Comparison of ENCODE assay signal across 8 cellular contexts in the genomic region with DNA sequence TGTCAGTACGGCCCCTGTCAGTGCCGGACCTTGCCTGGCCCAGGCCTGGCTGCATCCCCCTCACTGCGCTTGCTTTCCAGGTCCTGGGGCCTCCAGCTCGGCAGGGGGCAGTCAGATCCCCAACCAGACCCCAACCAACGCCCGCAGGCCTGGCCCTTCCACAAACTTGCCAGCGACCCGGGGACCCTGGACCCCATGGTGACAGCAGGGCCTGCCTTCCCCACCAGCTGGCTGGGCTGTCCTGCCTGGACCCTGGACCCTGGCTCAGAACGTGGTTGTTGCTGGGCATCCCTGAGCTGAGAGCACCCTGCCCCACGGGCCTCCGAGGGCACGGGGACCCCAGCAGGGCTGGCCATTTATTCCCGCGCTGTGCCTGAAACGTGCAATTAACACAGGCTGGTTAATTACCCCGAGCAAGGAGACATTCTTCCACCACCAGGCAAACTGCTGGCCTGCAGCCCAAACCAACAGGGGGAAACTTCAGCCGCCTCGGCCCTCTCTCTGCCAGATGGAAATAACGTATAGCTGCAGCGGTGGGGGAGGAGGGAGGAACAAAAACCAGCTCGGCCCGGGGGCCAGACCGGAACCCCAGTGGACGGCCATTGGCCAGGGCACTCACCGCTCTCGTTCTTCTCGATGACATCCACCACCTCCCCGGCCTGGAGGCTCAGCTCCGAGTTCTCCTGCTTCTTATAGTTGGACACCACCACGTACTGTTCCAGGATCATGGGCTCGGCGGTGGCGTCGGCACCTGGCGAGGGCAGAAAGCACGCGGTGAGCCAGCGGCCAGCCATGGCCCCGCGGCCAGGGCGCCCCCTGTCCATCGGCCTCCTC.
DNase-seq lines count a peak whose midpoint lies in the region; ATAC-seq, FAIRE-seq and TF ChIP-seq lines count a peak whose summit lies in the region.

No MANE protein-coding gene starts in this region.

- DNase-seq in H54 (ENCODE audit: insufficient read length, low spot score) (no peak), NCI-H446 treated with DMSO at 0.1 percent for 48 hours (lab: John Stamatoyannopoulos, UW) (peak; percentile 10), breast epithelium (ENCODE audit: low spot score in 2 of 2) (no peak), lower lobe of right lung (peak; percentile 59), tibial artery (peak in 1 of 2 donors; percentile 79), iPS-NIHi7 (ENCODE audit: extremely low spot score) (no peak), Caco-2 (no peak)

- H3K9me3 Mint-ChIP-seq in Caco-2 (ENCODE audit: unreplicated experiment), result no peaks in the 10 kb centered on the region

- ATAC-seq in lower lobe of right lung, result peak; percentile 15 to 43

- H3K27ac Mint-ChIP-seq in Caco-2 (ENCODE audit: unreplicated experiment), result no peak overlapping the region

- H3K27ac ChIP-seq in breast epithelium (peak overlapping the region; percentile 94 to 97), lower lobe of right lung (peak overlapping the region; percentile 83), tibial artery (peak overlapping the region; percentile 92 to 99)

- CTCF ChIA-PET in Caco-2 (lab: Charles Lee), result no interaction called here

- TF ChIP-seq POLR2A in H54 (IDR thresholded peaks at IDR 0.05; ENCODE audit: low read depth, low read length), result 0 out of 2 replicates have a peak, but pooled peaks have one; percentile 6
- TF ChIP-seq POLR2A in breast epithelium (IDR thresholded peaks at IDR 0.05), result no peak

- FAIRE-seq in H54 (lab: Jason Lieb, UNC), result no peak

- no peak for TF ChIP-seq CTCF in breast epithelium (IDR thresholded peaks at IDR 0.05)
- no peak for TF ChIP-seq CTCF in lower lobe of right lung (IDR thresholded peaks at IDR 0.05)
- TF ChIP-seq CTCF in tibial artery (IDR thresholded peaks at IDR 0.05), result no peak
- no peak for TF ChIP-seq CTCF in Caco-2 (IDR thresholded peaks at IDR 0.05; ENCODE audit: insufficient read depth in 1 of 2, low read depth in 1 of 2, low read length in 1 of 2, severe bottlenecking in 1 of 2, unreplicated experiment in 1 of 2)

- no peaks in the 10 kb centered on the region for H3K27me3 ChIP-seq in breast epithelium
- no peaks in the 10 kb centered on the region for H3K27me3 ChIP-seq in lower lobe of right lung (ENCODE audit: low read depth)
- no peaks in the 10 kb centered on the region for H3K27me3 ChIP-seq in tibial artery
- no peaks in the 10 kb centered on the region for H3K27me3 ChIP-seq in Caco-2 (replicated peaks; ENCODE audit: control insufficient read depth, insufficient read depth, low read length)

- H3K9me3 ChIP-seq in breast epithelium, result no peaks in the 10 kb centered on the region
- H3K9me3 ChIP-seq in lower lobe of right lung, result no peaks in the 10 kb centered on the region
- H3K9me3 ChIP-seq in tibial artery, result no peaks in the 10 kb centered on the region
- no peaks in the 10 kb centered on the region for H3K9me3 ChIP-seq in Caco-2

- POLR2A ChIA-PET in Caco-2 (lab: Charles Lee), result no interaction called here

- H3K36me3 ChIP-seq in breast epithelium, result no peaks in the 10 kb centered on the region
- peaks cover 19% of the 10 kb centered on the region for H3K36me3 ChIP-seq in lower lobe of right lung
- H3K36me3 ChIP-seq in tibial artery, result peaks cover 17 to 34% (median 30%) of the 10 kb centered on the region in 3 donors
- H3K36me3 ChIP-seq in Caco-2 (ENCODE audit: control insufficient read depth, insufficient read depth, low read length), result no peaks in the 10 kb centered on the region; the same call in 1 of the 2 replicates

- peaks cover 8 to 13% of the 10 kb centered on the region in 2 donors for H3K4me1 ChIP-seq in breast epithelium
- peaks cover 36% of the 10 kb centered on the region for H3K4me1 ChIP-seq in lower lobe of right lung
- peaks cover 0 to 58% (median 35%) of the 10 kb centered on the region in 4 donors for H3K4me1 ChIP-seq in tibial artery
- H3K4me1 ChIP-seq in Caco-2, result peaks cover 4% of the 10 kb centered on the region; the same call in 1 of the 2 replicates

- intact Hi-C loops in breast epithelium (cut with DNase I; ENCODE audit: low total_unique reads), result no loop called here
- intact Hi-C loops in lower lobe of right lung (cut with DNase I), result no loop called here
- intact Hi-C loops in tibial artery (cut with DNase I; ENCODE audit: low total_unique reads), result no loop called here
- intact Hi-C loops in Caco-2 (cut with micrococcal nuclease; ENCODE audit: unreplicated experiment), result no loop called here

- H3K36me3 Mint-ChIP-seq in Caco-2 (ENCODE audit: insufficient read depth, unreplicated experiment), result no peaks in the 10 kb centered on the region

- peak overlapping the region; percentile 46; the same call in 1 of the 2 replicates for H3K4me3 ChIP-seq in GM08714 (ENCODE audit: low read length)
- H3K4me3 ChIP-seq in breast epithelium, result peak overlapping the region; percentile 61 to 89 (median 65)
- peak overlapping the region; percentile 69 for H3K4me3 ChIP-seq in lower lobe of right lung
- peak overlapping the region; percentile 71 to 84 for H3K4me3 ChIP-seq in tibial artery
- H3K4me3 ChIP-seq in Caco-2 (ENCODE audit: low read depth, low read length), result no peak overlapping the region

- H3K4me3 Mint-ChIP-seq in Caco-2 (ENCODE audit: unreplicated experiment), result no peak overlapping the region

- BruUV-seq in Caco-2 (replicated peaks; lab: Mats Ljungman, UMichigan), result no TSS peak

- H3K27me3 Mint-ChIP-seq in Caco-2 (ENCODE audit: insufficient read depth, unreplicated experiment), result no peaks in the 10 kb centered on the region

- peaks cover 6% of the 10 kb centered on the region for H3K4me1 Mint-ChIP-seq in Caco-2 (ENCODE audit: low read depth, unreplicated experiment)

Comparison
In these comparisons a context has a peak if more than half of its experiments do, and no peak if none do; other contexts are left out.
1. DNase-seq: peak in NCI-H446 treated with DMSO at 0.1 percent for 48 hours (single experiment) and lower lobe of right lung (single experiment); none in H54 (single experiment), breast epithelium (0 of 2), iPS-NIHi7 (single experiment) and Caco-2 (0 of 2).
2. Peak in every context shown above with its lines, with median percentiles within 50 percentile points of each other: H3K27ac ChIP-seq.